ENCODE assay signal across 1 cellular context in the genomic region with DNA sequence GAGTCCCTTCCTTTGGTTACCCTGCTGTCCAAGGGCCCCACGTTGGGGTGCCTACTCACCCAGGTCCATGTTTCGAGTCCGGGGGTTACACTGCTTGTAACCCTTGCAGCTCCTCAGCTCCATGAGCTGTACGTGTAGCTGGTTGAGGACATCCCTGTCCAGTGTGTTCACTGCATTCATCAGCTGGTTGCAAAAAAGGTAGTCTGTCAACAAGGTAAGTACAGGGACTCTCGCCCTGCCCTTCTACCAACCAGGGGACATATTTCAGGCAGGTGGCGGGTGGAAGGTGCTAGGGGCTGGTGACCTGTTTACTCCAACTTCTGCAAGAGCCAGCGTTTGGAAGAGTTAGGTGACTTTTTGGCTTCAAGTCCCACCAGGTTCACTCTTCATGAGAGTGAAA.
TF ChIP-seq lines count a peak whose summit lies in the region.

No MANE protein-coding gene starts in this region.

TF ChIP-seq in WTC11, 78 proteins besides CTCF, POLR2A, EP300 and RAD21 (continued from another document):
- TF ChIP-seq SMAD4 (CRISPR knock-in tag; IDR thresholded peaks at IDR 0.05) = no peak
